Comparison of ENCODE assay signal across 16 cellular contexts in genomic region chr3:16900779-16901440, GRCh38. TPM values are rescaled to one million over a fixed set of nuclear protein-coding genes. Genes with fewer than 3 reads are reported as not detected.
DNase-seq lines count a peak whose midpoint lies in the region; ATAC-seq and TF ChIP-seq lines count a peak whose summit lies in the region.
"Had no signal": no experiment of that assay in that cellular context is flagged by ENCODE, and none has a peak within 500 bp of the region (broad histone marks: within the 10 kb centered on the region; RNA-seq: fewer than 3 reads in every experiment).

No MANE protein-coding gene starts in this region.

- peaks cover 0 to 3% of the 10 kb centered on the region in 2 donors for H3K36me3 Mint-ChIP-seq in CD4-positive, alpha-beta memory T cell
- peaks cover 4% of the 10 kb centered on the region for H3K36me3 Mint-ChIP-seq in activated naive CD8-positive, alpha-beta T cell
- H3K36me3 Mint-ChIP-seq in naive thymus-derived CD8-positive, alpha-beta T cell: peaks cover 0 to 2% (median 0%) of the 10 kb centered on the region in 3 donors
- H3K36me3 Mint-ChIP-seq: mesothelial cell of epicardium had no signal

- peaks cover 0 to 1% (median 0%) of the 10 kb centered on the region in 8 donors for H3K9me3 Mint-ChIP-seq in CD4-positive, alpha-beta memory T cell
- no peaks in the 10 kb centered on the region for H3K9me3 Mint-ChIP-seq in activated naive CD8-positive, alpha-beta T cell (ENCODE audit: low read depth)
- H3K9me3 Mint-ChIP-seq in naive thymus-derived CD8-positive, alpha-beta T cell: no peaks in the 10 kb centered on the region
- H3K9me3 Mint-ChIP-seq: mesothelial cell of epicardium had no signal

- in situ Hi-C loops in ACHN (cut with HindIII; ENCODE audit: low pct_ligation_motif_present, low pct_unique_long_range_greater_than_20kb, low sequenced_read_pairs): no loop called here

- ATAC-seq in naive thymus-derived CD8-positive, alpha-beta T cell: peak; percentile 41 to 55
- no peak for ATAC-seq in GM21576 (IDR thresholded peaks at IDR 0.05; ENCODE audit: unreplicated experiment)

- peak overlapping the region; percentile 26 to 86 (median 73) for H3K4me3 Mint-ChIP-seq in CD4-positive, alpha-beta memory T cell
- peak overlapping the region; percentile 64 for H3K4me3 Mint-ChIP-seq in activated naive CD8-positive, alpha-beta T cell
- H3K4me3 Mint-ChIP-seq in naive thymus-derived CD8-positive, alpha-beta T cell: peak overlapping the region; percentile 23 to 85 (median 74)
- H3K4me3 Mint-ChIP-seq: mesothelial cell of epicardium had no signal

- intact Hi-C loops in CD4-positive, alpha-beta memory T cell (cut with micrococcal nuclease): loop anchor here (1.0 to 5.0 kb wide), 3 partner anchors 13 to 59 kb away; no protein-coding TSS in a partner anchor

- POLR2A ChIA-PET in CD4-positive, alpha-beta memory T cell (lab: Charles Lee; ENCODE audit: partially characterized antibody): interaction anchor here (0.8 to 5.6 kb wide), 10 partner anchors 12 to 145 kb away, joined by 3 to 41 read pairs (median 4); partner anchors contain the start of gene PLCL2
- POLR2A ChIA-PET in HEK293 (lab: Yijun Ruan, JAX): no interaction called here
- POLR2A ChIA-PET in naive thymus-derived CD8-positive, alpha-beta T cell (lab: Charles Lee): interaction anchor here (1.2 to 3.4 kb wide), 4 partner anchors 11 to 58 kb away, joined by 3 to 20 read pairs (median 14); partner anchors contain the start of gene PLCL2

- DNase-seq in CD4-positive, alpha-beta memory T cell: peak in 4 of 5 donors; percentile 28 to 37 (median 34)
- DNase-seq in naive thymus-derived CD8-positive, alpha-beta T cell: peak in 3 of 10 donors; percentile 46 to 70 (median 63)
- DNase-seq in ACHN (no peak), WERI-Rb-1 (no peak)
- DNase-seq: C1 segment of cervical spinal cord; kidney glomerular epithelial cell; NCI-H748 treated with DMSO at 0.1 percent for 48 hours; occipital lobe; SK-N-SH; stimulated activated CD4-positive, alpha-beta T cell treated with anti-CD3 and anti-CD28 coated beads, Interleukin-2, amount 100 ng/mL, for 24 hours; tibial artery had no signal

- peaks cover 99% of the 10 kb centered on the region for H3K4me1 ChIP-seq in CD4-positive, alpha-beta memory T cell (ENCODE audit: insufficient read depth, low read length)
- H3K4me1 ChIP-seq in HEK293 (ENCODE audit: control insufficient read depth, insufficient read depth, low read length): peaks cover 19% of the 10 kb centered on the region

- H3K36me3 ChIP-seq in CD4-positive, alpha-beta memory T cell (ENCODE audit: insufficient read depth, low read length): no peaks in the 10 kb centered on the region
- H3K36me3 ChIP-seq in HEK293 (ENCODE audit: control insufficient read depth in 2 of 2, insufficient read depth in 1 of 2, low read length in 2 of 2) (no peaks in the 10 kb centered on the region), WERI-Rb-1 (no peaks in the 10 kb centered on the region)
- H3K36me3 ChIP-seq: tibial artery had no signal

- H3K27ac Mint-ChIP-seq in CD4-positive, alpha-beta memory T cell: peak overlapping the region; percentile 80 to 94 (median 88)
- peak overlapping the region; percentile 87 for H3K27ac Mint-ChIP-seq in activated naive CD8-positive, alpha-beta T cell
- peak overlapping the region; percentile 78 to 96 (median 93) for H3K27ac Mint-ChIP-seq in naive thymus-derived CD8-positive, alpha-beta T cell
- H3K27ac Mint-ChIP-seq: mesothelial cell of epicardium had no signal

- peaks cover 90 to 100% (median 95%) of the 10 kb centered on the region in 4 donors for H3K4me1 Mint-ChIP-seq in CD4-positive, alpha-beta memory T cell
- peaks cover 99% of the 10 kb centered on the region for H3K4me1 Mint-ChIP-seq in activated naive CD8-positive, alpha-beta T cell (ENCODE audit: low read depth)
- peaks cover 63 to 100% (median 97%) of the 10 kb centered on the region in 4 donors for H3K4me1 Mint-ChIP-seq in naive thymus-derived CD8-positive, alpha-beta T cell
- H3K4me1 Mint-ChIP-seq: mesothelial cell of epicardium had no signal

- peak overlapping the region in 1 of 2 donors; percentile 20 for H3K4me3 ChIP-seq in CD4-positive, alpha-beta memory T cell (ENCODE audit: low read length in 2 of 2)
- H3K4me3 ChIP-seq in HEK293 (ENCODE audit: low read depth, low read length) (no peak overlapping the region), WERI-Rb-1 (ENCODE audit: low read depth, low read length) (no peak overlapping the region)
- H3K4me3 ChIP-seq: hepatocyte, tibial artery had no signal

- no peaks in the 10 kb centered on the region for H3K9me3 ChIP-seq in CD4-positive, alpha-beta memory T cell (ENCODE audit: control insufficient read depth in 1 of 2, low read length in 2 of 2)
- H3K9me3 ChIP-seq in HEK293 (ENCODE audit: control insufficient read depth, insufficient read depth, low read depth, low read length) (no peaks in the 10 kb centered on the region), WERI-Rb-1 (ENCODE audit: severe bottlenecking) (no peaks in the 10 kb centered on the region)
- H3K9me3 ChIP-seq: SK-N-SH, tibial artery had no signal

- H3K27me3 ChIP-seq in CD4-positive, alpha-beta memory T cell (ENCODE audit: insufficient read depth, low read length): no peaks in the 10 kb centered on the region
- no peaks in the 10 kb centered on the region for H3K27me3 ChIP-seq in WERI-Rb-1 (ENCODE audit: insufficient read depth, low read depth, severe bottlenecking)
- H3K27me3 ChIP-seq: hepatocyte, tibial artery had no signal

- H3K27me3 Mint-ChIP-seq in CD4-positive, alpha-beta memory T cell: no peaks in the 10 kb centered on the region
- H3K27me3 Mint-ChIP-seq in activated naive CD8-positive, alpha-beta T cell: no peaks in the 10 kb centered on the region
- no peaks in the 10 kb centered on the region for H3K27me3 Mint-ChIP-seq in naive thymus-derived CD8-positive, alpha-beta T cell

- TF ChIP-seq CTCF in HEK293 (tag by site-specific recombination; IDR thresholded peaks at IDR 0.05) (no peak), WERI-Rb-1 (IDR thresholded peaks at IDR 0.05; ENCODE audit: low read depth, low read length) (no peak)

- H3K27ac ChIP-seq in CD4-positive, alpha-beta memory T cell (ENCODE audit: low read depth, low read length): peak overlapping the region; percentile 39
- no peak overlapping the region for H3K27ac ChIP-seq in HEK293 (ENCODE audit: extremely low read depth, low read depth, low read length)
- no peak overlapping the region for H3K27ac ChIP-seq in WERI-Rb-1
- H3K27ac ChIP-seq: hepatocyte, tibial artery had no signal

- CTCF ChIA-PET in CD4-positive, alpha-beta memory T cell (lab: Charles Lee; ENCODE audit: partially characterized antibody): interaction anchor here (0.6 to 1.8 kb wide), 9 partner anchors 11 to 125 kb away, joined by 3 to 7 read pairs (median 5); partner anchors contain the start of gene PLCL2
- CTCF ChIA-PET in HEK293 (lab: Yijun Ruan, JAX): interaction anchor here (1.8 kb wide), 1 partner anchor 17 kb away, joined by 5 read pairs; no protein-coding TSS in a partner anchor

TF ChIP-seq in HEK293, 187 proteins besides CTCF, POLR2A, EP300 and RAD21 (continues in another document):
- TF ChIP-seq PRDM4 (tag by site-specific recombination; IDR thresholded peaks at IDR 0.05): no peak
- no peak for TF ChIP-seq ZNF426 (tag by site-specific recombination; IDR thresholded peaks at IDR 0.05)
- TF ChIP-seq ZNF777 (tag by site-specific recombination; IDR thresholded peaks at IDR 0.05; ENCODE audit: borderline replicate concordance): no peak
- no peak for TF ChIP-seq AEBP2 (tag by site-specific recombination; IDR thresholded peaks at IDR 0.05; ENCODE audit: borderline replicate concordance)
- peak; percentile 97 for TF ChIP-seq SCRT2 (tag by site-specific recombination; IDR thresholded peaks at IDR 0.05)
- no peak for TF ChIP-seq KLF7 (tag by site-specific recombination; IDR thresholded peaks at IDR 0.05; ENCODE audit: borderline replicate concordance)

RNA-seq across cellular contexts. Expression of gene PLCL2, which starts 16.2 kb away (rescaled TPM):
- total RNA-seq in CD4-positive, alpha-beta memory T cell: 10 to 100 TPM; 67.1 to 69.1 TPM
- polyA plus RNA-seq in CD4-positive, alpha-beta memory T cell: 10 to 100 TPM; 64.5 to 89.4 TPM
- 10 to 100 TPM; 85.0 to 86.3 TPM for total RNA-seq in naive thymus-derived CD8-positive, alpha-beta T cell
- 10 to 100 TPM; 57.7 to 84.4 (median 69.1) TPM for polyA plus RNA-seq in naive thymus-derived CD8-positive, alpha-beta T cell

Comparison
In these comparisons a context has a peak if more than half of its experiments do, and no peak if none do; other contexts are left out.
1. DNase-seq: peak in CD4-positive, alpha-beta memory T cell (4 of 5); none in ACHN (single experiment) and WERI-Rb-1 (single experiment).
2. Peak in every context shown above with its lines, with median percentiles within 50 percentile points of each other: H3K27ac Mint-ChIP-seq and H3K4me3 Mint-ChIP-seq.